Comparison of ENCODE assay signal across 19 cellular contexts in genomic region chr1:6651889-6652288, GRCh38.
"Had no signal": no experiment of that assay in that cellular context is flagged by ENCODE, and none has a peak within 500 bp of the region (broad histone marks: within the 10 kb centered on the region; RNA-seq: fewer than 3 reads in every experiment).

No MANE protein-coding gene starts in this region.

- DNase-seq: effector memory CD4-positive, alpha-beta T cell; gastrocnemius medialis; islet precursor cell; left cardiac atrium; left ventricle myocardium superior; mesenchymal stem cell; midbrain; right cardiac atrium; stimulated activated CD4-positive, alpha-beta T cell treated with anti-CD3 and anti-CD28 coated beads, Interleukin-4, amount 100 ng/mL, for 1 hour; stimulated activated CD8-positive, alpha-beta memory T cell treated with anti-CD3 and anti-CD28 coated beads, Interleukin-4, amount 100 ng/mL, for 48 hours; tibial artery; upper lobe of left lung had no signal

- H3K4me1 ChIP-seq: esophagus muscularis mucosa, gastrocnemius medialis, tibial artery, upper lobe of left lung, vagina had no signal

- H3K27me3 ChIP-seq: esophagus muscularis mucosa, gastrocnemius medialis, tibial artery, upper lobe of left lung, vagina had no signal

- H3K4me3 ChIP-seq: esophagus muscularis mucosa, gastrocnemius medialis, lung, smooth muscle cell, tibial artery, upper lobe of left lung, vagina had no signal

- ATAC-seq: gastrocnemius medialis; left ventricle myocardium superior; right cardiac atrium; stimulated activated effector memory CD8-positive, alpha-beta T cell treated with anti-CD3 and anti-CD28 coated beads, Interleukin-12 subunit alpha, Interleukin-12 subunit beta, amount 100 ng/mL, for 72 hours had no signal

- H3K27ac ChIP-seq: epithelial cell of prostate, esophagus muscularis mucosa, gastrocnemius medialis, tibial artery, upper lobe of left lung, vagina had no signal

- H3K4me3 Mint-ChIP-seq: stimulated activated effector memory CD8-positive, alpha-beta T cell treated with anti-CD3 and anti-CD28 coated beads, Interleukin-12 subunit alpha, Interleukin-12 subunit beta, amount 100 ng/mL, for 72 hours; stimulated activated naive CD8-positive, alpha-beta T cell treated with anti-CD3 and anti-CD28 coated beads, Interleukin-15, Interleukin-2, amounts not matched to agents 100 ng/mL and 50 ng/mL, for 24 hours had no signal

- H3K27ac Mint-ChIP-seq: stimulated activated effector memory CD8-positive, alpha-beta T cell treated with anti-CD3 and anti-CD28 coated beads, Interleukin-12 subunit alpha, Interleukin-12 subunit beta, amount 100 ng/mL, for 72 hours; stimulated activated naive CD8-positive, alpha-beta T cell treated with anti-CD3 and anti-CD28 coated beads, Interleukin-15, Interleukin-2, amounts not matched to agents 100 ng/mL and 50 ng/mL, for 24 hours had no signal

- H3K4me1 Mint-ChIP-seq: stimulated activated effector memory CD8-positive, alpha-beta T cell treated with anti-CD3 and anti-CD28 coated beads, Interleukin-12 subunit alpha, Interleukin-12 subunit beta, amount 100 ng/mL, for 72 hours had no signal

- H3K27me3 Mint-ChIP-seq: stimulated activated naive CD8-positive, alpha-beta T cell treated with anti-CD3 and anti-CD28 coated beads, Interleukin-15, Interleukin-2, amounts not matched to agents 100 ng/mL and 50 ng/mL, for 24 hours had no signal

- H3K9me3 ChIP-seq: esophagus muscularis mucosa, gastrocnemius medialis, tibial artery, upper lobe of left lung, vagina had no signal

- H3K9me3 Mint-ChIP-seq: stimulated activated effector memory CD8-positive, alpha-beta T cell treated with anti-CD3 and anti-CD28 coated beads, Interleukin-12 subunit alpha, Interleukin-12 subunit beta, amount 100 ng/mL, for 72 hours; stimulated activated naive CD8-positive, alpha-beta T cell treated with anti-CD3 and anti-CD28 coated beads, Interleukin-15, Interleukin-2, amounts not matched to agents 100 ng/mL and 50 ng/mL, for 24 hours had no signal
